Comparison of ENCODE assay signal across 1 cellular context in the genomic region with DNA sequence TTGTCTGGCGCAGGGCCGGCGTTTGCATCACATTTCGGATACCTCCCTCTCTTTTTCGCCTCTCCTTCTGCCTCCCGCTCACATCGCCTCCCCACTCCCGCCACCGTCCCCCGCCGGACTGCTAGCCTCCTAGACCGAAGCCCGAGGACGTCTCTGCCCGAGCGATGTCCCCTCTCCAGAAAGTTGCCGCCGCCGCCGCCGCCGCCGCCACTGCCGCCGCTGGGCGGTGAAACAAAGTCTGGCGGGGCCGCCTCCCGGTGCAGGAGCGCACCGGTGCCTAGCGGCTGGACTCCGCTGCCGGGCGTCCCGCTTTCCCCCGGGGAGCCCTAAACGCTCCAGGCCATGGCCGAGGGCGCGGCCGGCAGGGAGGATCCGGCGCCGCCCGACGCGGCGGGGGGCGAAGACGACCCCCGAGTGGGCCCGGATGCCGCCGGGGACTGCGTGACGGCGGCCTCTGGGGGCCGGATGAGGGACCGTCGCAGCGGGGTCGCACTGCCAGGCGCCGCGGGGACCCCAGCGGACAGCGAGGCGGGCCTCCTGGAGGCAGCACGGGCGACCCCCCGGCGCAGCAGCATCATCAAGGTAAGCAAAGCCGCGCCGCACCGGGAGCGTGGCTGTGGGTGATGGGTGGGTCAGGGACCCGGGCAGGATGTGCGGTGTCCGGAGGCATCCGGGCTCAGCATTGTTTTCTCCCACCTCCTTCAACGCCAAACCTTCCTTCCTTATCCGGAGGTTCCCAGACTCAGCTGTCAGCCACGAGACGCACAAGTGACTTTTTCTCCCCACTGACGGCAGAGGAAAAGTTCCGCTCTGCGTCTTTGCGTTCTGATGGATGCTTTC.
A peak's percentile ranks its signal among the peaks of the same experiment; 100 is the strongest.
TF ChIP-seq lines count a peak whose summit lies in the region.

No MANE protein-coding gene starts in this region.

TF ChIP-seq in IMR-90, 13 proteins besides CTCF, POLR2A, EP300 and RAD21:
- TF ChIP-seq CHD1 (IDR thresholded peaks at IDR 0.05; ENCODE audit: low read depth, low read length) = no peak
- TF ChIP-seq CEBPB (IDR thresholded peaks at IDR 0.05; ENCODE audit: low read depth, low read length) = 0 out of 2 replicates have a peak, but pooled peaks have one; percentile 25
- TF ChIP-seq SMC3 (IDR thresholded peaks at IDR 0.05; ENCODE audit: low read depth, low read length) = no peak
- TF ChIP-seq MAZ (IDR thresholded peaks at IDR 0.05; ENCODE audit: borderline replicate concordance, low read depth, low read length) = no peak
